8 cellular contexts compared by ENCODE assay signal in genomic region chr22:50620861-50621490, GRCh38. TPM values are rescaled to one million over a fixed set of nuclear protein-coding genes. Genes with fewer than 3 reads are reported as not detected.
A peak's percentile ranks its signal among the peaks of the same experiment; 100 is the strongest.
DNase-seq lines count a peak whose midpoint lies in the region; ATAC-seq and TF ChIP-seq lines count a peak whose summit lies in the region.

No MANE protein-coding gene starts in this region.

- no peak for TF ChIP-seq CTCF in esophagus muscularis mucosa (IDR thresholded peaks at IDR 0.05)
- TF ChIP-seq CTCF in spleen (IDR thresholded peaks at IDR 0.05 in 8 of 11, conservative IDR thresholded peaks at IDR 0.05 in 3 of 11), result no peak

- peaks cover 24 to 35% (median 30%) of the 10 kb centered on the region in 4 donors for H3K4me1 ChIP-seq in esophagus muscularis mucosa
- H3K4me1 ChIP-seq in spleen, result peaks cover 17 to 49% (median 35%) of the 10 kb centered on the region in 6 donors

- peak; percentile 33 to 51 for DNase-seq in activated CD4-positive, alpha-beta T cell treated with anti-CD3 and anti-CD28 coated beads for 4 hours
- DNase-seq in activated CD4-positive, alpha-beta T cell treated with anti-CD3 and anti-CD28 coated beads for 1 hour, result no peak
- peak; percentile 23 to 55 for DNase-seq in activated CD4-positive, alpha-beta T cell treated with anti-CD3 and anti-CD28 coated beads, Interleukin-2, amount 50 U/mL, for 24 hours (ENCODE audit: low read depth in 1 of 2, low spot score in 1 of 2)
- DNase-seq in esophagus muscularis mucosa (ENCODE audit: extremely low spot score) (no peak), spleen (peak; percentile 88), NCI-H2107 treated with DMSO at 0.1 percent for 48 hours (lab: John Stamatoyannopoulos, UW; ENCODE audit: unreplicated experiment) (no peak), NCI-H82 treated with DMSO at 0.1 percent for 48 hours (lab: John Stamatoyannopoulos, UW; ENCODE audit: unreplicated experiment) (no peak)

- TF ChIP-seq POLR2A in esophagus muscularis mucosa (IDR thresholded peaks at IDR 0.05; ENCODE audit: low read depth), result no peak
- no peak for TF ChIP-seq POLR2A in spleen (IDR thresholded peaks at IDR 0.05)

- H3K27me3 ChIP-seq in esophagus muscularis mucosa (peaks cover 0 to 46% (median 4%) of the 10 kb centered on the region in 4 donors), spleen (replicated peaks in 1 of 7) (no peaks in the 10 kb centered on the region)

- peak overlapping the region; percentile 37 to 50 (median 38) for H3K4me3 ChIP-seq in esophagus muscularis mucosa
- peak overlapping the region; percentile 18 to 70 (median 38) for H3K4me3 ChIP-seq in spleen

- peaks cover 0 to 17% (median 12%) of the 10 kb centered on the region in 4 donors for H3K36me3 ChIP-seq in esophagus muscularis mucosa
- H3K36me3 ChIP-seq in spleen, result peaks cover 0 to 18% (median 11%) of the 10 kb centered on the region in 6 donors

- intact Hi-C loops in esophagus muscularis mucosa (cut with DNase I), result loop anchor here (5.0 kb wide), 2 partner anchors 39 to 79 kb away; partner anchors contain the start of gene CHKB
- intact Hi-C loops in spleen (cut with DNase I; ENCODE audit: low total_unique reads), result no loop called here

- no peaks in the 10 kb centered on the region for H3K9me3 ChIP-seq in esophagus muscularis mucosa
- no peaks in the 10 kb centered on the region for H3K9me3 ChIP-seq in spleen

- H3K27ac ChIP-seq in esophagus muscularis mucosa (replicated peaks in 1 of 4), result peak overlapping the region in 1 of 4 donors; percentile 19
- H3K27ac ChIP-seq in spleen, result peak overlapping the region in 7 of 8 donors; percentile 81 to 93 (median 88)

- peak; percentile 17 for ATAC-seq in HG03520 (IDR thresholded peaks at IDR 0.05; ENCODE audit: unreplicated experiment)

- TF ChIP-seq EP300 in esophagus muscularis mucosa (IDR thresholded peaks at IDR 0.05), result no peak

- WGBS in esophagus muscularis mucosa, result 34% methylated on average over 22 of the region's 22 CpGs
- 7 to 15% (median 8%) methylated on average over 19 to 22 of the region's 22 CpGs for WGBS in spleen, 5 donors

RNA-seq across cellular contexts. Expression of gene ARSA, which starts 7.0 kb away (rescaled TPM):
- total RNA-seq in esophagus muscularis mucosa (10 to 100 TPM; 24.5 to 49.4 (median 28.8) TPM), spleen (10 to 100 TPM; 51.0 to 80.2 (median 58.7) TPM)
- polyA plus RNA-seq in spleen, result 100 to 1,000 TPM in 1 of 3 donors, 10 to 100 TPM in 2; 26.0 to 108 (median 86.7) TPM

RNA-seq across cellular contexts. Expression of gene MAPK8IP2, which starts 20.4 kb away (rescaled TPM):
- total RNA-seq in esophagus muscularis mucosa (1 to 10 TPM; 1.2 to 4.2 (median 3.4) TPM), spleen (1 to 10 TPM in 3 of 7 donors, under 1 TPM in 4; 0.64 to 2.7 (median 0.79) TPM)
- polyA plus RNA-seq in spleen, result under 1 TPM; 0.22 to 0.99 (median 0.29) TPM

RNA-seq across cellular contexts. Expression of gene CHKB, which starts 38.3 kb away (rescaled TPM):
- 10 to 100 TPM; 20.7 to 43.5 (median 33.0) TPM for total RNA-seq in esophagus muscularis mucosa
- total RNA-seq in spleen, result 100 to 1,000 TPM in 5 of 7 donors, 10 to 100 TPM in 2; 94.4 to 142 (median 111) TPM
- 100 to 1,000 TPM; 161 to 502 (median 339) TPM for polyA plus RNA-seq in spleen

RNA-seq across cellular contexts. Expression of gene CPT1B, which starts 42.7 kb away (rescaled TPM):
- total RNA-seq in esophagus muscularis mucosa (10 to 100 TPM in 2 of 4 donors, 1 to 10 TPM in 2; 5.0 to 19.6 (median 14.6) TPM), spleen (10 to 100 TPM; 25.0 to 46.4 (median 31.5) TPM)
- polyA plus RNA-seq in spleen, result 10 to 100 TPM; 23.6 to 55.3 (median 37.0) TPM

RNA-seq across cellular contexts. Expression of gene SHANK3, which starts 51.6 kb away (rescaled TPM):
- total RNA-seq in esophagus muscularis mucosa (10 to 100 TPM in 3 of 4 donors, 1 to 10 TPM in 1; 7.0 to 21.1 (median 16.0) TPM), spleen (100 to 1,000 TPM in 3 of 7 donors, 10 to 100 TPM in 4; 55.5 to 264 (median 89.1) TPM)
- polyA plus RNA-seq in spleen, result 100 to 1,000 TPM in 1 of 3 donors, 10 to 100 TPM in 1, 1 to 10 TPM in 1; 9.9 to 112 (median 31.8) TPM

Comparison
In these comparisons a context has a peak if more than half of its experiments do, and no peak if none do; other contexts are left out.
1. DNase-seq: peak in activated CD4-positive, alpha-beta T cell treated with anti-CD3 and anti-CD28 coated beads for 4 hours (2 of 2), activated CD4-positive, alpha-beta T cell treated with anti-CD3 and anti-CD28 coated beads, Interleukin-2, amount 50 U/mL, for 24 hours (2 of 2) and spleen (single experiment); none in activated CD4-positive, alpha-beta T cell treated with anti-CD3 and anti-CD28 coated beads for 1 hour (single experiment), esophagus muscularis mucosa (single experiment), NCI-H2107 treated with DMSO at 0.1 percent for 48 hours (single experiment) and NCI-H82 treated with DMSO at 0.1 percent for 48 hours (single experiment).